Comparison of ENCODE assay signal across 17 cellular contexts in the genomic region with DNA sequence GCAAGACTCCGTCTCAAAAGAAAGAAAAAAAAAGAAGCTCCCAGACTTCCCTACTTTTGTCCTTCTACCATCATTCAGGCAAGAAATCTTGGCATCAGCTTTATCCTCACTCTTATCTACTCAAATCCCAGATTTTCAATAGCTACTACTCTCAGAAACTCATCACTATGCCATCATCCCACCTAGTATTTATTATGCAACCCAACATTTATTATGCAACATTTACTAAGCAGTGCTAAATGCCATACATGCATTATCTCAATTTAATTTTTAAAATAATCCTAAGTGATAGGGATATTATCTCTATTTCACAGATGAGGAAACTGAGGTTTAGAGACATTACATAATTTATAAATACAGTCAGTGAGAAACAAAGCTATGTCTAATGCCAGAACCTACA. TPM values are rescaled to one million over a fixed set of nuclear protein-coding genes. Genes with fewer than 3 reads are reported as not detected.
DNase-seq lines count a peak whose midpoint lies in the region; ATAC-seq and TF ChIP-seq lines count a peak whose summit lies in the region.
"Had no signal": no experiment of that assay in that cellular context is flagged by ENCODE, and none has a peak within 500 bp of the region (broad histone marks: within the 10 kb centered on the region; RNA-seq: fewer than 3 reads in every experiment).

No MANE protein-coding gene starts in this region.

- H4K20me1 ChIP-seq in IMR-90 (ENCODE audit: insufficient read depth, low read length) (no peaks in the 10 kb centered on the region), H9 (ENCODE audit: control insufficient read depth, insufficient read depth, insufficient read length) (no peaks in the 10 kb centered on the region)

- H3K9me3 ChIP-seq in IMR-90 (ENCODE audit: control insufficient read depth, insufficient read depth, low read length) (no peaks in the 10 kb centered on the region), H9 (ENCODE audit: control insufficient read depth, low read depth, low read length) (no peaks in the 10 kb centered on the region)
- H3K9me3 ChIP-seq: Caco-2, HAP-1 had no signal

- no peak overlapping the region for H4K5ac ChIP-seq in IMR-90 (ENCODE audit: low read depth, low read length)
- no peak overlapping the region for H4K5ac ChIP-seq in H9 (ENCODE audit: insufficient read length, low read depth, low read length)

- H2BK20ac ChIP-seq in IMR-90 (ENCODE audit: low read depth, low read length) (no peak overlapping the region), H9 (ENCODE audit: low read depth, low read length, poor library complexity, severe bottlenecking) (no peak overlapping the region)

- WGBS in IMR-90 (ENCODE audit: extremely low coverage in 2 of 2, insufficient read length in 1 of 2), 2 experiments: no CpG with 5 or more reads among the region's 1 CpG
- WGBS in H9 (ENCODE audit: extremely low coverage, insufficient read length, low lambda C conversion rate): no CpG with 5 or more reads among the region's 1 CpG

- H3K23ac ChIP-seq in IMR-90 (ENCODE audit: low read depth, low read length): no peak overlapping the region
- no peak overlapping the region for H3K23ac ChIP-seq in H9 (ENCODE audit: insufficient read length, low read depth, low read length)

- no peaks in the 10 kb centered on the region for H3K9me3 Mint-ChIP-seq in activated CD8-positive, alpha-beta T cell treated with anti-CD3 and anti-CD28 coated beads for 36 hours
- H3K9me3 Mint-ChIP-seq in activated CD8-positive, alpha-beta T cell treated with anti-CD3 and anti-CD28 coated beads, Interleukin-2, amount 10 ng/mL, durations not matched to agents 7 days and 5 days (ENCODE audit: insufficient read depth): no peaks in the 10 kb centered on the region
- H3K9me3 Mint-ChIP-seq in immature natural killer cell: no peaks in the 10 kb centered on the region
- H3K9me3 Mint-ChIP-seq in H9: no peaks in the 10 kb centered on the region
- H3K9me3 Mint-ChIP-seq: IgD-negative memory B cell had no signal

- no peak overlapping the region for H2AK5ac ChIP-seq in IMR-90 (ENCODE audit: low read depth, low read length)
- H2AK5ac ChIP-seq in H9 (ENCODE audit: insufficient read length, low read length): no peak overlapping the region

- ATAC-seq in activated CD8-positive, alpha-beta T cell treated with anti-CD3 and anti-CD28 coated beads for 36 hours: no peak
- ATAC-seq in activated CD8-positive, alpha-beta T cell treated with anti-CD3 and anti-CD28 coated beads, Interleukin-2, amount 10 ng/mL, durations not matched to agents 7 days and 5 days: no peak
- no peak for ATAC-seq in IMR-90 (ENCODE audit: low read depth)

- peaks cover 7% of the 10 kb centered on the region for H3K36me3 ChIP-seq in IMR-90 (ENCODE audit: control insufficient read depth, insufficient read depth, low read length)

- H3K23me2 ChIP-seq in H9 (ENCODE audit: insufficient read length, low read depth, low read length, poor library complexity, severe bottlenecking): peaks cover 6% of the 10 kb centered on the region

- H3K79me2 ChIP-seq in H9 (ENCODE audit: insufficient read depth, low read length): peaks cover 16% of the 10 kb centered on the region; the same call in 1 of the 2 replicates

- no peak overlapping the region for H3K18ac ChIP-seq in IMR-90 (ENCODE audit: low read depth, low read length)
- H3K18ac ChIP-seq in H9 (ENCODE audit: insufficient read length, low read depth, low read length): no peak overlapping the region

- no peak for TF ChIP-seq RAD21 in IMR-90 (IDR thresholded peaks at IDR 0.05; ENCODE audit: low read length)

- H4K91ac ChIP-seq in IMR-90 (ENCODE audit: insufficient read depth, low read depth, low read length): no peak overlapping the region
- no peak overlapping the region for H4K91ac ChIP-seq in H9 (ENCODE audit: insufficient read length, low read depth, low read length)

- no peak overlapping the region for H3T11ph ChIP-seq in H9 (ENCODE audit: low read length)

- no TSS peak for BruUV-seq in IMR-90 (replicated peaks; lab: Mats Ljungman, UMichigan)

- intact Hi-C loops in activated CD8-positive, alpha-beta T cell treated with anti-CD3 and anti-CD28 coated beads for 36 hours (cut with micrococcal nuclease): no loop called here
- intact Hi-C loops in IMR-90 (cut with micrococcal nuclease) (loop anchor here (10.0 kb wide), 1 partner anchor 289 kb away; a partner anchor contains a TSS), posterior cingulate gyrus (cut with DNase I) (no loop called here)

- H3K27me3 ChIP-seq in IMR-90 (ENCODE audit: control insufficient read depth, insufficient read depth, low read length) (no peaks in the 10 kb centered on the region), H9 (ENCODE audit: insufficient read depth, low read length) (no peaks in the 10 kb centered on the region)

- no peak overlapping the region for H4K8ac ChIP-seq in IMR-90 (ENCODE audit: low read depth in 2 of 2, low read length in 2 of 2)
- H4K8ac ChIP-seq in H9 (replicated peaks; ENCODE audit: insufficient read length, low read depth, low read length): no peak overlapping the region

- TF ChIP-seq POLR2A in IMR-90 (IDR thresholded peaks at IDR 0.05; ENCODE audit: low read depth, low read length): no peak

- H2BK15ac ChIP-seq in IMR-90 (ENCODE audit: low read depth, low read length) (no peak overlapping the region), H9 (ENCODE audit: low read depth, low read length) (no peak overlapping the region)

- H2BK5ac ChIP-seq in IMR-90 (ENCODE audit: low read depth, low read length, poor library complexity, severe bottlenecking): no peak overlapping the region
- no peak overlapping the region for H2BK5ac ChIP-seq in H9 (ENCODE audit: insufficient read length, low read length)

- no peak overlapping the region for H3K4me2 ChIP-seq in IMR-90 (ENCODE audit: low read depth, low read length)
- no peak overlapping the region for H3K4me2 ChIP-seq in H9 (ENCODE audit: insufficient read depth, insufficient read length, low read length)

- H3K4ac ChIP-seq in IMR-90 (ENCODE audit: low read depth, low read length): no peak overlapping the region
- H3K4ac ChIP-seq in H9 (ENCODE audit: low read depth, low read length): no peak overlapping the region

- no peak overlapping the region for H3K4me3 Mint-ChIP-seq in activated CD8-positive, alpha-beta T cell treated with anti-CD3 and anti-CD28 coated beads for 36 hours
- no peak overlapping the region for H3K4me3 Mint-ChIP-seq in activated CD8-positive, alpha-beta T cell treated with anti-CD3 and anti-CD28 coated beads, Interleukin-2, amount 10 ng/mL, durations not matched to agents 7 days and 5 days
- H3K4me3 Mint-ChIP-seq in immature natural killer cell: no peak overlapping the region
- H3K4me3 Mint-ChIP-seq in H9: no peak overlapping the region

- no peaks in the 10 kb centered on the region for H3K9me1 ChIP-seq in IMR-90 (ENCODE audit: insufficient read depth, low read length)

- no peak for DNase-seq in activated CD8-positive, alpha-beta T cell treated with anti-CD3 and anti-CD28 coated beads for 36 hours
- DNase-seq in activated CD8-positive, alpha-beta T cell treated with anti-CD3 and anti-CD28 coated beads, Interleukin-2, amount 10 ng/mL, durations not matched to agents 7 days and 5 days: no peak
- DNase-seq in IMR-90 (no peak), immature natural killer cell (no peak), posterior cingulate gyrus (no peak), H9 (no peak)
- DNase-seq: C1 segment of cervical spinal cord, Caco-2, DMS153, NCI-H1105 treated with DMSO at 0.1 percent for 48 hours, NCI-H1694 treated with DMSO at 0.1 percent for 48 hours, NCI-H2107, NCI-H2227 treated with DMSO at 0.1 percent for 48 hours, NCI-H524 had no signal

- peaks cover 38% of the 10 kb centered on the region for H3K4me1 Mint-ChIP-seq in activated CD8-positive, alpha-beta T cell treated with anti-CD3 and anti-CD28 coated beads for 36 hours (ENCODE audit: low read depth)
- peaks cover 31% of the 10 kb centered on the region for H3K4me1 Mint-ChIP-seq in activated CD8-positive, alpha-beta T cell treated with anti-CD3 and anti-CD28 coated beads, Interleukin-2, amount 10 ng/mL, durations not matched to agents 7 days and 5 days (ENCODE audit: low read depth)
- peaks cover 25 to 30% of the 10 kb centered on the region in 2 donors for H3K4me1 Mint-ChIP-seq in immature natural killer cell
- peaks cover 13 to 16% of the 10 kb centered on the region in 2 experiments for H3K4me1 Mint-ChIP-seq in H9

- H3K27ac Mint-ChIP-seq in activated CD8-positive, alpha-beta T cell treated with anti-CD3 and anti-CD28 coated beads for 36 hours: peak overlapping the region; percentile 48
- no peak overlapping the region for H3K27ac Mint-ChIP-seq in activated CD8-positive, alpha-beta T cell treated with anti-CD3 and anti-CD28 coated beads, Interleukin-2, amount 10 ng/mL, durations not matched to agents 7 days and 5 days
- H3K27ac Mint-ChIP-seq in immature natural killer cell: peak overlapping the region in 4 of 6 donors; percentile 44 to 69 (median 52)
- H3K27ac Mint-ChIP-seq in H9: peak overlapping the region in 1 of 3 experiments; percentile 49; a peak in 1 of 7 replicates
- H3K27ac Mint-ChIP-seq: IgD-negative memory B cell had no signal

- H3K27ac ChIP-seq in IMR-90 (ENCODE audit: insufficient read depth, low read length): no peak overlapping the region
- no peak overlapping the region for H3K27ac ChIP-seq in H9 (ENCODE audit: insufficient read length, low read depth, low read length)

- in situ Hi-C loops in IMR-90 (cut with MboI; ENCODE audit: low sequenced_read_pairs): no loop called here

- no peak overlapping the region for H2AK9ac ChIP-seq in IMR-90 (replicated peaks; ENCODE audit: low read depth, low read length, poor library complexity)

- CTCF ChIA-PET in activated CD8-positive, alpha-beta T cell treated with anti-CD3 and anti-CD28 coated beads for 36 hours (lab: Charles Lee): interaction anchor here (0.6 to 1.4 kb wide), 2 partner anchors 11 to 96 kb away, joined by 3 read pairs; a partner anchor contains a TSS
- CTCF ChIA-PET in activated CD8-positive, alpha-beta T cell treated with anti-CD3 and anti-CD28 coated beads, Interleukin-2, amount 10 ng/mL, durations not matched to agents 7 days and 5 days (lab: Charles Lee): interaction anchor here (1.4 kb wide), 2 partner anchors 84 to 278 kb away, joined by 3 to 4 read pairs; no protein-coding TSS in a partner anchor
- CTCF ChIA-PET in IMR-90 (lab: Yijun Ruan, JAX): no interaction called here

- no peak overlapping the region for H2BK12ac ChIP-seq in H9 (ENCODE audit: insufficient read length, low read depth, low read length)

- no peak overlapping the region for H3K9ac ChIP-seq in IMR-90 (ENCODE audit: low read depth, low read length)
- no peak overlapping the region for H3K9ac ChIP-seq in H9 (ENCODE audit: extremely low read depth, insufficient read length, low read length)

- H3K36me3 Mint-ChIP-seq in activated CD8-positive, alpha-beta T cell treated with anti-CD3 and anti-CD28 coated beads for 36 hours (ENCODE audit: low read depth): peaks cover 61% of the 10 kb centered on the region
- peaks cover 62% of the 10 kb centered on the region for H3K36me3 Mint-ChIP-seq in activated CD8-positive, alpha-beta T cell treated with anti-CD3 and anti-CD28 coated beads, Interleukin-2, amount 10 ng/mL, durations not matched to agents 7 days and 5 days (ENCODE audit: low read depth)
- H3K36me3 Mint-ChIP-seq in immature natural killer cell (peaks cover 0 to 22% (median 22%) of the 10 kb centered on the region in 3 donors), H9 (ENCODE audit: insufficient read depth in 1 of 3, low read depth in 3 of 3) (peaks cover 24 to 55% (median 52%) of the 10 kb centered on the region in 3 experiments; a peak in 6 of 7 replicates)
- H3K36me3 Mint-ChIP-seq: IgD-negative memory B cell had no signal

- H3K14ac ChIP-seq in IMR-90 (replicated peaks; ENCODE audit: low read depth, low read length) (no peak overlapping the region), H9 (ENCODE audit: insufficient read depth, low read length) (no peak overlapping the region)

- H3K4me1 ChIP-seq in IMR-90 (ENCODE audit: control insufficient read depth, insufficient read depth, low read length) (no peaks in the 10 kb centered on the region; the same call in 1 of the 2 replicates), H9 (ENCODE audit: insufficient read depth, low read length) (no peaks in the 10 kb centered on the region)

- H2BK120ac ChIP-seq in IMR-90 (ENCODE audit: low read depth, low read length): no peak overlapping the region
- no peak overlapping the region for H2BK120ac ChIP-seq in H9 (ENCODE audit: low read depth, low read length, poor library complexity, severe bottlenecking)

- H3K79me1 ChIP-seq in IMR-90 (ENCODE audit: low read depth in 1 of 2, low read length in 2 of 2): peaks cover 15 to 40% of the 10 kb centered on the region in 2 experiments
- peaks cover 4% of the 10 kb centered on the region for H3K79me1 ChIP-seq in H9 (ENCODE audit: insufficient read depth, low read depth, low read length, poor library complexity, severe bottlenecking)

- POLR2A ChIA-PET in activated CD8-positive, alpha-beta T cell treated with anti-CD3 and anti-CD28 coated beads for 36 hours (lab: Charles Lee): interaction anchor here (0.8 to 1.5 kb wide), 6 partner anchors 9 to 88 kb away, joined by 3 to 4 read pairs (median 4); no protein-coding TSS in a partner anchor
- POLR2A ChIA-PET in activated CD8-positive, alpha-beta T cell treated with anti-CD3 and anti-CD28 coated beads, Interleukin-2, amount 10 ng/mL, durations not matched to agents 7 days and 5 days (lab: Charles Lee): no interaction called here
- POLR2A ChIA-PET in IMR-90 (lab: Charles Lee; ENCODE audit: unreplicated experiment): no interaction called here

- no peak for TF ChIP-seq CTCF in activated CD8-positive, alpha-beta T cell treated with anti-CD3 and anti-CD28 coated beads for 36 hours (IDR thresholded peaks at IDR 0.05)
- TF ChIP-seq CTCF in IMR-90 (conservative IDR thresholded peaks at IDR 0.05; ENCODE audit: low read depth, low read length): no peak
- no peak for TF ChIP-seq CTCF in H9 (conservative IDR thresholded peaks at IDR 0.05)

- no peak overlapping the region for H3K4me3 ChIP-seq in IMR-90 (ENCODE audit: insufficient read depth, low read depth, low read length)
- H3K4me3 ChIP-seq: HAP-1 had no signal

- H2AFZ ChIP-seq in IMR-90 (replicated peaks; ENCODE audit: low read length, poor library complexity) (no peak overlapping the region), H9 (ENCODE audit: low read length) (no peak overlapping the region)

- H3K56ac ChIP-seq in IMR-90 (ENCODE audit: extremely low read depth, insufficient read depth, low read length) (no peak overlapping the region), H9 (ENCODE audit: insufficient read length, low read depth, low read length) (no peak overlapping the region)

- H3K27me3 Mint-ChIP-seq in activated CD8-positive, alpha-beta T cell treated with anti-CD3 and anti-CD28 coated beads for 36 hours: no peaks in the 10 kb centered on the region
- H3K27me3 Mint-ChIP-seq in activated CD8-positive, alpha-beta T cell treated with anti-CD3 and anti-CD28 coated beads, Interleukin-2, amount 10 ng/mL, durations not matched to agents 7 days and 5 days (ENCODE audit: low read depth): no peaks in the 10 kb centered on the region
- peaks cover 7 to 12% (median 9%) of the 10 kb centered on the region in 3 donors for H3K27me3 Mint-ChIP-seq in immature natural killer cell (ENCODE audit: low read depth in 3 of 3)
- no peaks in the 10 kb centered on the region for H3K27me3 Mint-ChIP-seq in H9 (ENCODE audit: low read depth)
- H3K27me3 Mint-ChIP-seq: IgD-negative memory B cell had no signal

- dilution Hi-C loops in IMR-90 (cut with HindIII; ENCODE audit: low sequenced_read_pairs, unreplicated experiment): no loop called here

RNA-seq across cellular contexts. Expression of a gene that starts 4.1 kb away (rescaled TPM):
- 10 to 100 TPM; 51.7 to 53.2 TPM for total RNA-seq in activated CD8-positive, alpha-beta T cell treated with anti-CD3 and anti-CD28 coated beads for 36 hours
- 10 to 100 TPM; 33.9 to 38.1 TPM for total RNA-seq in activated CD8-positive, alpha-beta T cell treated with anti-CD3 and anti-CD28 coated beads, Interleukin-2, amount 10 ng/mL, durations not matched to agents 7 days and 5 days
- total RNA-seq in IMR-90 (2012; rRNA removed) (6.5 and 7.5 TPM in 2 replicates), H9 (2021) (34.5 and 34.9 TPM in 2 replicates)
- polyA plus RNA-seq in IMR-90 (2012; rRNA removed) (1.2 and 1.6 TPM in 2 replicates), immature natural killer cell (1 to 10 TPM; 4.3 to 7.7 (median 6.1) TPM)
- 0.25 and 0.26 TPM in 2 replicates for polyA plus RNA-seq in IMR-90 (2012; cell fraction: cytosol; rRNA removed)
- polyA plus RNA-seq in IMR-90 (2012; cell fraction: nucleus; rRNA removed; ENCODE audit: low replicate concordance): 0.30 and 3.2 TPM in 2 replicates

RNA-seq across cellular contexts. Expression of a gene that starts 4.6 kb away (rescaled TPM):
- total RNA-seq in activated CD8-positive, alpha-beta T cell treated with anti-CD3 and anti-CD28 coated beads for 36 hours: 100 to 1,000 TPM; 106 to 119 TPM
- 10 to 100 TPM; 96.8 to 97.3 TPM for total RNA-seq in activated CD8-positive, alpha-beta T cell treated with anti-CD3 and anti-CD28 coated beads, Interleukin-2, amount 10 ng/mL, durations not matched to agents 7 days and 5 days
- total RNA-seq in IMR-90 (2012; rRNA removed) (70.5 and 71.0 TPM in 2 replicates), H9 (2021) (83.5 and 91.2 TPM in 2 replicates)
- polyA plus RNA-seq in IMR-90 (2012; rRNA removed) (33.1 and 35.2 TPM in 2 replicates), immature natural killer cell (10 to 100 TPM; 17.7 to 22.3 (median 19.9) TPM)
- 18.7 and 26.1 TPM in 2 replicates for polyA plus RNA-seq in IMR-90 (2012; cell fraction: cytosol; rRNA removed)
- polyA plus RNA-seq in IMR-90 (2012; cell fraction: nucleus; rRNA removed; ENCODE audit: low replicate concordance): 32.9 and 63.7 TPM in 2 replicates

RNA-seq across cellular contexts. Expression of a gene that starts 43.6 kb away (rescaled TPM):
- total RNA-seq in activated CD8-positive, alpha-beta T cell treated with anti-CD3 and anti-CD28 coated beads for 36 hours: under 1 TPM; 0.34 to 0.49 TPM
- total RNA-seq in activated CD8-positive, alpha-beta T cell treated with anti-CD3 and anti-CD28 coated beads, Interleukin-2, amount 10 ng/mL, durations not matched to agents 7 days and 5 days: under 1 TPM; 0.26 to 0.32 TPM
- total RNA-seq in IMR-90 (2012; rRNA removed) (1.4 and 2.0 TPM in 2 replicates), H9 (2021) (0.18 and 0.42 TPM in 2 replicates)
- polyA plus RNA-seq in IMR-90 (2012; rRNA removed) (1.5 and 1.9 TPM in 2 replicates), immature natural killer cell (under 1 TPM in 1 of 3 donors, not detected in 2; 0.71 TPM)
- polyA plus RNA-seq in IMR-90 (2012; cell fraction: cytosol; rRNA removed): 1.2 and 1.3 TPM in 2 replicates
- polyA plus RNA-seq in IMR-90 (2012; cell fraction: nucleus; rRNA removed; ENCODE audit: low replicate concordance): 7.4 and 15.7 TPM in 2 replicates
- total RNA-seq: HT-29 had no signal
